Comparison of ENCODE assay signal across 8 cellular contexts in genomic region chr11:819943-820649, GRCh38. TPM values are rescaled to one million over a fixed set of nuclear protein-coding genes. Genes with fewer than 3 reads are reported as not detected.
DNase-seq lines count a peak whose midpoint lies in the region; ATAC-seq and TF ChIP-seq lines count a peak whose summit lies in the region.

No MANE protein-coding gene starts in this region.

- ATAC-seq in GM21381 (IDR thresholded peaks at IDR 0.05; ENCODE audit: unreplicated experiment) = peak; percentile 64
- peak; percentile 67 for ATAC-seq in Panc1
- ATAC-seq in naive thymus-derived CD8-positive, alpha-beta T cell = peak; percentile 79 to 81
- ATAC-seq in stimulated activated memory B cell treated with anti-CD40 and anti-IgM and Interleukin-4, amounts not matched to agents 10 μg/mL and 1 μg/mL and 100 μg/mL, for 72 hours = peak; percentile 90

- H3K4me3 ChIP-seq in HUES48 (ENCODE audit: low read depth, low read length) (peak overlapping the region; percentile 83), Panc1 (ENCODE audit: low read depth in 2 of 2, low read length in 2 of 2) (peak overlapping the region; percentile 80 to 88), esophagus squamous epithelium (peak overlapping the region; percentile 72 to 96 (median 82))

- intact Hi-C loops in Panc1 (cut with micrococcal nuclease; ENCODE audit: unreplicated experiment) (no loop called here), esophagus squamous epithelium (cut with DNase I) (no loop called here)

- DNase-seq in COLO829 (ENCODE audit: low spot score) (peak; percentile 63), Panc1 (ENCODE audit: low read depth, low spot score) (no peak), esophagus squamous epithelium (lab: John Stamatoyannopoulos, UW) (peak; percentile 74)
- DNase-seq in activated T-cell treated with anti-CD3 and anti-CD28 coated beads, Interleukin-2, amount 50 U/mL, for 48 hours = peak; percentile 91 to 93
- DNase-seq in naive thymus-derived CD8-positive, alpha-beta T cell = peak; percentile 92 to 97 (median 96)

- no peaks in the 10 kb centered on the region for H3K9me3 Mint-ChIP-seq in naive thymus-derived CD8-positive, alpha-beta T cell
- H3K9me3 Mint-ChIP-seq in stimulated activated memory B cell treated with anti-CD40 and anti-IgM and Interleukin-4, amounts not matched to agents 10 μg/mL and 1 μg/mL and 100 μg/mL, for 72 hours = no peaks in the 10 kb centered on the region

- BruUV-seq in Panc1 (replicated peaks; lab: Mats Ljungman, UMichigan) = TSS peak; percentile 85

- 0 out of 2 replicates have a peak, but pooled peaks cover 12% of the 10 kb centered on the region for H3K36me3 ChIP-seq in HUES48 (ENCODE audit: control insufficient read depth, insufficient read depth, low read length)
- H3K36me3 ChIP-seq in Panc1 (ENCODE audit: control insufficient read depth, insufficient read depth, low read length) = 0 out of 2 replicates have a peak, but pooled peaks cover 2% of the 10 kb centered on the region
- H3K36me3 ChIP-seq in esophagus squamous epithelium = peaks cover 20 to 44% (median 24%) of the 10 kb centered on the region in 3 donors

- H3K27ac ChIP-seq in HUES48 (ENCODE audit: low read depth, low read length) (peak overlapping the region; percentile 73), Panc1 (ENCODE audit: low read length) (peak overlapping the region; percentile 89), esophagus squamous epithelium (peak overlapping the region; percentile 92 to 98 (median 96))

- peak in 2 of 4 donors; percentile 9 to 44 for TF ChIP-seq POLR2A in esophagus squamous epithelium (IDR thresholded peaks at IDR 0.05)

- peaks cover 0 to 28% (median 10%) of the 10 kb centered on the region in 3 donors for H3K36me3 Mint-ChIP-seq in naive thymus-derived CD8-positive, alpha-beta T cell
- H3K36me3 Mint-ChIP-seq in stimulated activated memory B cell treated with anti-CD40 and anti-IgM and Interleukin-4, amounts not matched to agents 10 μg/mL and 1 μg/mL and 100 μg/mL, for 72 hours = peaks cover 6% of the 10 kb centered on the region

- no peak overlapping the region for H3K9ac ChIP-seq in HUES48 (ENCODE audit: low read depth, low read length)

- H3K27me3 ChIP-seq in HUES48 (ENCODE audit: control insufficient read depth, insufficient read depth, low read length) = no peaks in the 10 kb centered on the region
- no peaks in the 10 kb centered on the region for H3K27me3 ChIP-seq in Panc1 (ENCODE audit: control insufficient read depth, insufficient read depth, low read length)
- peaks cover 0 to 13% (median 0%) of the 10 kb centered on the region in 4 donors for H3K27me3 ChIP-seq in esophagus squamous epithelium

- POLR2A ChIA-PET in Panc1 (lab: Charles Lee) = interaction anchor here (1.1 to 1.9 kb wide), 3 partner anchors 8 to 11 kb away, joined by 4 to 11 read pairs (median 9); partner anchors contain the start of gene CRACR2B
- POLR2A ChIA-PET in naive thymus-derived CD8-positive, alpha-beta T cell (lab: Charles Lee) = interaction anchor here (0.6 to 6.0 kb wide), 17 partner anchors 9 to 613 kb away, joined by 3 to 127 read pairs (median 9); partner anchors contain the start of genes BET1L, CD151, CHID1 and CRACR2B

- peaks cover 0 to 5% (median 0%) of the 10 kb centered on the region in 5 donors for H3K27me3 Mint-ChIP-seq in naive thymus-derived CD8-positive, alpha-beta T cell
- no peaks in the 10 kb centered on the region for H3K27me3 Mint-ChIP-seq in stimulated activated memory B cell treated with anti-CD40 and anti-IgM and Interleukin-4, amounts not matched to agents 10 μg/mL and 1 μg/mL and 100 μg/mL, for 72 hours

- peak overlapping the region; percentile 79 to 92 (median 88) for H3K4me3 Mint-ChIP-seq in naive thymus-derived CD8-positive, alpha-beta T cell
- peak overlapping the region; percentile 85 for H3K4me3 Mint-ChIP-seq in stimulated activated memory B cell treated with anti-CD40 and anti-IgM and Interleukin-4, amounts not matched to agents 10 μg/mL and 1 μg/mL and 100 μg/mL, for 72 hours

- WGBS in esophagus squamous epithelium, 2 donors = 0% methylated on average over 2 of the region's 47 CpGs; no CpG with 5 or more reads in 1 of the 2 donors

- TF ChIP-seq CTCF in Panc1 (IDR thresholded peaks at IDR 0.05) (no peak), esophagus squamous epithelium (IDR thresholded peaks at IDR 0.05) (no peak)

- peak overlapping the region; percentile 57 to 95 (median 89) for H3K27ac Mint-ChIP-seq in naive thymus-derived CD8-positive, alpha-beta T cell
- peak overlapping the region; percentile 85 for H3K27ac Mint-ChIP-seq in stimulated activated memory B cell treated with anti-CD40 and anti-IgM and Interleukin-4, amounts not matched to agents 10 μg/mL and 1 μg/mL and 100 μg/mL, for 72 hours

- H3K4me1 ChIP-seq in HUES48 (ENCODE audit: control insufficient read depth, insufficient read depth, low read length) = peaks cover 9% of the 10 kb centered on the region
- H3K4me1 ChIP-seq in Panc1 (ENCODE audit: control insufficient read depth, insufficient read depth, low read length) = peaks cover 45% of the 10 kb centered on the region
- peaks cover 26 to 49% (median 27%) of the 10 kb centered on the region in 3 donors for H3K4me1 ChIP-seq in esophagus squamous epithelium

- H3K4me1 Mint-ChIP-seq in naive thymus-derived CD8-positive, alpha-beta T cell = peaks cover 4 to 22% (median 20%) of the 10 kb centered on the region in 4 donors
- H3K4me1 Mint-ChIP-seq in stimulated activated memory B cell treated with anti-CD40 and anti-IgM and Interleukin-4, amounts not matched to agents 10 μg/mL and 1 μg/mL and 100 μg/mL, for 72 hours = peaks cover 32% of the 10 kb centered on the region

- in situ Hi-C loops in Panc1 (cut with HindIII; ENCODE audit: low pct_unique_long_range_greater_than_20kb, low sequenced_read_pairs) = no loop called here

- H3K9me3 ChIP-seq in HUES48 (ENCODE audit: control insufficient read depth, insufficient read depth, low read length) (no peaks in the 10 kb centered on the region), Panc1 (ENCODE audit: control insufficient read depth, insufficient read depth, low read depth, low read length) (no peaks in the 10 kb centered on the region), esophagus squamous epithelium (no peaks in the 10 kb centered on the region)

- CTCF ChIA-PET in Panc1 (lab: Charles Lee) = interaction anchor here (0.7 kb wide), 1 partner anchor 18 kb away, joined by 3 read pairs; no protein-coding TSS in a partner anchor

RNA-seq across cellular contexts. Expression of gene PNPLA2, which starts 1.4 kb away (rescaled TPM):
- total RNA-seq in Panc1 (2021; ENCODE audit: unreplicated experiment) (244 TPM), esophagus squamous epithelium (10 to 100 TPM; 14.2 to 42.7 (median 26.0) TPM)
- 377 TPM for polyA plus RNA-seq in Panc1 (2012; ENCODE audit: insufficient read length)
- total RNA-seq in naive thymus-derived CD8-positive, alpha-beta T cell = 100 to 1,000 TPM; 248 to 251 TPM
- polyA plus RNA-seq in naive thymus-derived CD8-positive, alpha-beta T cell = 10 to 100 TPM; 20.5 to 42.7 (median 31.5) TPM

RNA-seq across cellular contexts. Expression of gene CRACR2B, which starts 7.6 kb away (rescaled TPM):
- total RNA-seq in Panc1 (2021; ENCODE audit: unreplicated experiment) (132 TPM), esophagus squamous epithelium (1 to 10 TPM in 3 of 4 donors, under 1 TPM in 1; 0.48 to 5.7 (median 3.5) TPM)
- 167 TPM for polyA plus RNA-seq in Panc1 (2012; ENCODE audit: insufficient read length)
- total RNA-seq in naive thymus-derived CD8-positive, alpha-beta T cell = under 1 TPM; 0.60 to 0.85 TPM
- under 1 TPM in 1 of 3 donors, not detected in 2; 0.18 TPM for polyA plus RNA-seq in naive thymus-derived CD8-positive, alpha-beta T cell

RNA-seq across cellular contexts. Expression of gene RPLP2, which starts 10.3 kb away (rescaled TPM):
- total RNA-seq in Panc1 (2021; ENCODE audit: unreplicated experiment) (3,468 TPM), esophagus squamous epithelium (100 to 1,000 TPM; 232 to 871 (median 490) TPM)
- polyA plus RNA-seq in Panc1 (2012; ENCODE audit: insufficient read length) = 4,274 TPM
- 1,000 to 10,000 TPM; 5,498 to 5,522 TPM for total RNA-seq in naive thymus-derived CD8-positive, alpha-beta T cell
- polyA plus RNA-seq in naive thymus-derived CD8-positive, alpha-beta T cell = 1,000 to 10,000 TPM; 4,080 to 5,338 (median 4,376) TPM

RNA-seq across cellular contexts. Expression of gene CD151, which starts 12.7 kb away (rescaled TPM):
- total RNA-seq in Panc1 (2021; ENCODE audit: unreplicated experiment) (680 TPM), esophagus squamous epithelium (100 to 1,000 TPM in 1 of 4 donors, 10 to 100 TPM in 3; 87.6 to 118 (median 94.0) TPM)
- 1,015 TPM for polyA plus RNA-seq in Panc1 (2012; ENCODE audit: insufficient read length)
- total RNA-seq in naive thymus-derived CD8-positive, alpha-beta T cell = 10 to 100 TPM; 20.8 to 24.3 TPM
- 10 to 100 TPM in 2 of 3 donors, 1 to 10 TPM in 1; 9.4 to 11.2 (median 10.2) TPM for polyA plus RNA-seq in naive thymus-derived CD8-positive, alpha-beta T cell

RNA-seq across cellular contexts. Expression of gene PIDD1, which starts 15.1 kb away (rescaled TPM):
- total RNA-seq in Panc1 (2021; ENCODE audit: unreplicated experiment) = 75.9 TPM
- polyA plus RNA-seq in Panc1 (2012; ENCODE audit: insufficient read length) = 86.9 TPM
- total RNA-seq in esophagus squamous epithelium = 10 to 100 TPM in 3 of 4 donors, 1 to 10 TPM in 1; 9.3 to 14.3 (median 10.6) TPM
- 10 to 100 TPM; 37.7 to 40.7 TPM for total RNA-seq in naive thymus-derived CD8-positive, alpha-beta T cell
- polyA plus RNA-seq in naive thymus-derived CD8-positive, alpha-beta T cell = 1 to 10 TPM; 2.5 to 6.6 (median 4.1) TPM

Comparison
In these comparisons a context has a peak if more than half of its experiments do, and no peak if none do; other contexts are left out.
1. RNA of gene CRACR2B, which starts 7.6 kb away (total RNA-seq): 132 TPM in Panc1 (single experiment); 0.48 to 5.7 TPM in esophagus squamous epithelium and 0.60 to 0.85 TPM in naive thymus-derived CD8-positive, alpha-beta T cell; every median in the first group is over 10 times any median in the second.
2. Peak in every context shown above with its lines, with median percentiles within 50 percentile points of each other: ATAC-seq, H3K27ac ChIP-seq and H3K4me3 ChIP-seq.